Comparison of ENCODE assay signal across 14 cellular contexts in genomic region chr9:129221233-129221632, GRCh38. TPM values are rescaled to one million over a fixed set of nuclear protein-coding genes. Genes with fewer than 3 reads are reported as not detected.
DNase-seq lines count a peak whose midpoint lies in the region; ATAC-seq and TF ChIP-seq lines count a peak whose summit lies in the region.
"Had no signal": no experiment of that assay in that cellular context is flagged by ENCODE, and none has a peak within 500 bp of the region (broad histone marks: within the 10 kb centered on the region; RNA-seq: fewer than 3 reads in every experiment).

No MANE protein-coding gene starts in this region.

- TF ChIP-seq CTCF in GM12865 (IDR thresholded peaks at IDR 0.05; ENCODE audit: insufficient read depth, low read depth, low read length, missing control alignments) = no peak
- no peak for TF ChIP-seq CTCF in activated CD8-positive, alpha-beta T cell treated with anti-CD3 and anti-CD28 coated beads for 36 hours (IDR thresholded peaks at IDR 0.05)

- no peak overlapping the region for H3K4me3 Mint-ChIP-seq in activated CD8-positive, alpha-beta T cell treated with anti-CD3 and anti-CD28 coated beads for 36 hours
- peak overlapping the region; percentile 24 for H3K4me3 Mint-ChIP-seq in natural killer cell treated with Interleukin-12 subunit alpha and Interleukin-12 subunit beta and Interleukin-15 and Interleukin-18, amount 100 ng/mL, for 72 hours
- H3K4me3 Mint-ChIP-seq: T-helper 1 cell treated with Interleukin-12 subunit alpha and Interleukin-12 subunit beta and Interleukin-4 antibody, amounts not matched to agents 30 μg/mL and 1 μg/mL, for 36 hours had no signal

- POLR2A ChIA-PET in activated CD8-positive, alpha-beta T cell treated with anti-CD3 and anti-CD28 coated beads for 36 hours (lab: Charles Lee) = interaction anchor here (0.8 to 2.7 kb wide), 4 partner anchors 11 to 44 kb away, joined by 3 to 10 read pairs (median 7); no protein-coding TSS in a partner anchor

- no peaks in the 10 kb centered on the region for H3K36me3 Mint-ChIP-seq in activated CD8-positive, alpha-beta T cell treated with anti-CD3 and anti-CD28 coated beads for 36 hours (ENCODE audit: low read depth)
- no peaks in the 10 kb centered on the region for H3K36me3 Mint-ChIP-seq in natural killer cell treated with Interleukin-12 subunit alpha and Interleukin-12 subunit beta and Interleukin-15 and Interleukin-18, amount 100 ng/mL, for 72 hours

- H3K27ac Mint-ChIP-seq in activated CD8-positive, alpha-beta T cell treated with anti-CD3 and anti-CD28 coated beads for 36 hours = peak overlapping the region; percentile 41
- peak overlapping the region in 1 of 2 donors; percentile 31 for H3K27ac Mint-ChIP-seq in natural killer cell treated with Interleukin-12 subunit alpha and Interleukin-12 subunit beta and Interleukin-15 and Interleukin-18, amount 100 ng/mL, for 72 hours
- H3K27ac Mint-ChIP-seq: T-helper 1 cell treated with Interleukin-12 subunit alpha and Interleukin-12 subunit beta and Interleukin-4 antibody, amounts not matched to agents 30 μg/mL and 1 μg/mL, for 36 hours had no signal

- H3K9me3 Mint-ChIP-seq in activated CD8-positive, alpha-beta T cell treated with anti-CD3 and anti-CD28 coated beads for 36 hours = no peaks in the 10 kb centered on the region
- no peaks in the 10 kb centered on the region for H3K9me3 Mint-ChIP-seq in natural killer cell treated with Interleukin-12 subunit alpha and Interleukin-12 subunit beta and Interleukin-15 and Interleukin-18, amount 100 ng/mL, for 72 hours
- H3K9me3 Mint-ChIP-seq: T-helper 1 cell treated with Interleukin-12 subunit alpha and Interleukin-12 subunit beta and Interleukin-4 antibody, amounts not matched to agents 30 μg/mL and 1 μg/mL, for 36 hours had no signal

- no peak overlapping the region for H3K4me3 ChIP-seq in GM12865 (ENCODE audit: low read depth, low read length)
- H3K4me3 ChIP-seq: cardiac muscle cell had no signal

- peak; percentile 69 for ATAC-seq in HG03108 (IDR thresholded peaks at IDR 0.05; ENCODE audit: unreplicated experiment)
- ATAC-seq in activated CD8-positive, alpha-beta T cell treated with anti-CD3 and anti-CD28 coated beads for 36 hours = peak; percentile 90
- peak; percentile 41 to 56 for ATAC-seq in natural killer cell treated with Interleukin-12 subunit alpha and Interleukin-12 subunit beta and Interleukin-15 and Interleukin-18, amount 100 ng/mL, for 72 hours
- ATAC-seq in GM18502 (IDR thresholded peaks at IDR 0.05; ENCODE audit: poor library complexity, unreplicated experiment) = no peak

- DNase-seq in GM12865 (ENCODE audit: low read depth) = peak; percentile 78
- peak; percentile 82 for DNase-seq in activated CD8-positive, alpha-beta T cell treated with anti-CD3 and anti-CD28 coated beads for 36 hours
- peak; percentile 59 for DNase-seq in natural killer cell treated with Interleukin-12 subunit alpha and Interleukin-12 subunit beta and Interleukin-15 and Interleukin-18, amount 100 ng/mL, for 72 hours (ENCODE audit: low spot score)
- DNase-seq in LoVo (ENCODE audit: low spot score) = no peak
- DNase-seq in activated CD4-positive, CD25-positive, alpha-beta regulatory T cell (lab: John Stamatoyannopoulos, UW) = no peak
- DNase-seq: Calu3; midbrain; NCI-H1930; NK-92 treated with Interleukin-12 subunit alpha and Interleukin-12 subunit beta, amount 100 ng/mL, for 24 hours; stimulated activated CD4-positive, alpha-beta T cell treated with anti-CD3 and anti-CD28 coated beads, Interleukin-4, amount 100 ng/mL, for 1 hour had no signal

- no peaks in the 10 kb centered on the region for H3K27me3 Mint-ChIP-seq in activated CD8-positive, alpha-beta T cell treated with anti-CD3 and anti-CD28 coated beads for 36 hours
- no peaks in the 10 kb centered on the region for H3K27me3 Mint-ChIP-seq in natural killer cell treated with Interleukin-12 subunit alpha and Interleukin-12 subunit beta and Interleukin-15 and Interleukin-18, amount 100 ng/mL, for 72 hours

- CTCF ChIA-PET in activated CD8-positive, alpha-beta T cell treated with anti-CD3 and anti-CD28 coated beads for 36 hours (lab: Charles Lee) = interaction anchor here (1.0 to 2.7 kb wide), 6 partner anchors 15 to 404 kb away, joined by 3 to 12 read pairs (median 6); no protein-coding TSS in a partner anchor

- intact Hi-C loops in activated CD8-positive, alpha-beta T cell treated with anti-CD3 and anti-CD28 coated beads for 36 hours (cut with micrococcal nuclease) = no loop called here

- peaks cover 42% of the 10 kb centered on the region for H3K4me1 Mint-ChIP-seq in activated CD8-positive, alpha-beta T cell treated with anti-CD3 and anti-CD28 coated beads for 36 hours (ENCODE audit: low read depth)
- peaks cover 27 to 40% of the 10 kb centered on the region in 2 donors for H3K4me1 Mint-ChIP-seq in natural killer cell treated with Interleukin-12 subunit alpha and Interleukin-12 subunit beta and Interleukin-15 and Interleukin-18, amount 100 ng/mL, for 72 hours (ENCODE audit: low read depth in 2 of 2)

RNA-seq across cellular contexts. Expression of gene IER5L, which starts 43.2 kb away (rescaled TPM):
- 1 to 10 TPM; 3.7 to 4.1 TPM for total RNA-seq in activated CD8-positive, alpha-beta T cell treated with anti-CD3 and anti-CD28 coated beads for 36 hours
- 1 to 10 TPM in 1 of 2 donors, under 1 TPM in 1; 0.64 to 1.8 TPM for total RNA-seq in natural killer cell treated with Interleukin-12 subunit alpha and Interleukin-12 subunit beta and Interleukin-15 and Interleukin-18, amount 100 ng/mL, for 72 hours

Comparison
In these comparisons a context has a peak if more than half of its experiments do, and no peak if none do; other contexts are left out.
1. DNase-seq: peak in GM12865 (single experiment), activated CD8-positive, alpha-beta T cell treated with anti-CD3 and anti-CD28 coated beads for 36 hours (single experiment) and natural killer cell treated with Interleukin-12 subunit alpha and Interleukin-12 subunit beta and Interleukin-15 and Interleukin-18, amount 100 ng/mL, for 72 hours (single experiment); none in LoVo (single experiment) and activated CD4-positive, CD25-positive, alpha-beta regulatory T cell (0 of 4).